ENCODE assay signal across 14 cellular contexts in the genomic region with DNA sequence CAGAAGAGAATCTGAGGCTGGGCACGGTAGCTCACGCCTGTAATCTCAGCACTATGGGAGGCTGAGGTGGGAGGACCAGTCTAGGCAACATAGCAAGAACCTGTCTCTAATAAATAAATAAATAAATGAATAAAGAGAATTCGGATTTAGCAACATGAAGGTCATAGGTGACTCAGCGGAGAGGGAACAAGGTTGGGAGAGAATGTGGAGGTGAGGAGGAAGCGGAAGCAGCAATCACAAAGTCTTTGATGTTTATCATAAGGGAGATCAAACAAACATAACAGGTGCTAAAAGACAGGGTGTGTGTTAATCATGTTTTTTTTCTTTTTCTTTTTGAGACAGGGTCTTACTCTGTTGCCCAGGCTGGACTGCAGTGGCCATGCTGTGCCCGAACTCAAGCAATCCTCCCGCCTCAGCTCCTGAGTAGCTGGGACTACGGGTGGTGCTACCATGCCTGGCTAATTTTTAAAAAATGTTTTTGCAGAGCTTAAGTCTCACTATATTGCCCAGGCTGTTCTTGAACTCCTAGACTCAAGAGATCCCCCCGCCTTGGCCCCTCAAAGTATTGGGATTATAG. TPM values are rescaled to one million over a fixed set of nuclear protein-coding genes. Genes with fewer than 3 reads are reported as not detected.
DNase-seq lines count a peak whose midpoint lies in the region; ATAC-seq and TF ChIP-seq lines count a peak whose summit lies in the region.
"Had no signal": no experiment of that assay in that cellular context is flagged by ENCODE, and none has a peak within 500 bp of the region (broad histone marks: within the 10 kb centered on the region; RNA-seq: fewer than 3 reads in every experiment).

No MANE protein-coding gene starts in this region.

- in situ Hi-C loops in transverse colon (cut with MboI; ENCODE audit: low pct_ligation_motif_present in 1 of 4, low pct_unique_long_range_greater_than_20kb in 1 of 4, low sequenced_read_pairs in 3 of 4) = no loop called here

- H3K27ac Mint-ChIP-seq in natural killer cell treated with Interleukin-12 subunit alpha and Interleukin-12 subunit beta and Interleukin-15 and Interleukin-18, amount 100 ng/mL, for 72 hours = peak overlapping the region; percentile 80 to 81
- no peak overlapping the region for H3K27ac Mint-ChIP-seq in natural killer cell
- H3K27ac Mint-ChIP-seq: mesothelial cell of epicardium had no signal

- no peak for DNase-seq in natural killer cell treated with Interleukin-12 subunit alpha and Interleukin-12 subunit beta and Interleukin-15 and Interleukin-18, amount 100 ng/mL, for 72 hours (ENCODE audit: low spot score)
- no peak for DNase-seq in natural killer cell
- peak; percentile 29 to 34 for DNase-seq in activated CD4-positive, alpha-beta T cell treated with anti-CD3 and anti-CD28 coated beads, Interleukin-2, amount 50 U/mL, for 4 hours
- peak; percentile 49 to 61 (median 61) for DNase-seq in effector memory CD4-positive, alpha-beta T cell
- DNase-seq in transverse colon = no peak
- DNase-seq in head of caudate nucleus = no peak
- no peak for DNase-seq in UCSD-AML1 (lab: John Stamatoyannopoulos, UW; ENCODE audit: unreplicated experiment)
- DNase-seq in OCI-LY7 (ENCODE audit: low spot score) = no peak
- DNase-seq: H7, NCI-H1092 treated with DMSO at 0.1 percent for 48 hours, RPMI8226 had no signal

- H3K36me3 ChIP-seq in effector memory CD4-positive, alpha-beta T cell (ENCODE audit: control insufficient read depth, insufficient read depth, low read length) = no peaks in the 10 kb centered on the region
- H3K36me3 ChIP-seq in transverse colon (no peaks in the 10 kb centered on the region), OCI-LY7 (ENCODE audit: insufficient read depth, low read length) (no peaks in the 10 kb centered on the region)

- H3K4me1 ChIP-seq in effector memory CD4-positive, alpha-beta T cell (ENCODE audit: control insufficient read depth, insufficient read depth, low read length, poor library complexity, severe bottlenecking) = peaks cover 76% of the 10 kb centered on the region
- H3K4me1 ChIP-seq in transverse colon = peaks cover 0 to 37% (median 21%) of the 10 kb centered on the region in 4 donors
- peaks cover 21% of the 10 kb centered on the region for H3K4me1 ChIP-seq in OCI-LY7 (ENCODE audit: insufficient read depth, low read length, poor library complexity, severe bottlenecking)

- peak overlapping the region; percentile 69 for H3K27ac ChIP-seq in effector memory CD4-positive, alpha-beta T cell (ENCODE audit: insufficient read depth, low read length, poor library complexity, severe bottlenecking)
- H3K27ac ChIP-seq in transverse colon (peak overlapping the region; percentile 48 to 73 (median 64)), OCI-LY7 (ENCODE audit: low read depth, low read length, poor library complexity, severe bottlenecking) (no peak overlapping the region)
- H3K27ac ChIP-seq: coronary artery had no signal

- H3K9me2 ChIP-seq in OCI-LY7 (ENCODE audit: insufficient read depth, low read length) = no peaks in the 10 kb centered on the region

- CTCF ChIA-PET in OCI-LY7 (lab: Charles Lee; ENCODE audit: unreplicated experiment) = no interaction called here

- no peak overlapping the region for H2AFZ ChIP-seq in OCI-LY7 (ENCODE audit: low read length)

- no peaks in the 10 kb centered on the region for H3K79me2 ChIP-seq in OCI-LY7 (ENCODE audit: insufficient read depth, low read depth, low read length)

- H3K9me3 Mint-ChIP-seq in natural killer cell treated with Interleukin-12 subunit alpha and Interleukin-12 subunit beta and Interleukin-15 and Interleukin-18, amount 100 ng/mL, for 72 hours = no peaks in the 10 kb centered on the region
- no peaks in the 10 kb centered on the region for H3K9me3 Mint-ChIP-seq in natural killer cell
- H3K9me3 Mint-ChIP-seq: mesothelial cell of epicardium had no signal

- no peaks in the 10 kb centered on the region for H3K27me3 ChIP-seq in effector memory CD4-positive, alpha-beta T cell (replicated peaks; ENCODE audit: control insufficient read depth, insufficient read depth, low read length, poor library complexity, severe bottlenecking)
- H3K27me3 ChIP-seq in transverse colon = no peaks in the 10 kb centered on the region

- intact Hi-C loops in natural killer cell (cut with micrococcal nuclease) (no loop called here), transverse colon (cut with DNase I; ENCODE audit: low total_unique reads) (no loop called here), head of caudate nucleus (cut with DNase I) (no loop called here), OCI-LY7 (cut with micrococcal nuclease; ENCODE audit: unreplicated experiment) (no loop called here)

- no peak for TF ChIP-seq POLR2A in transverse colon (IDR thresholded peaks at IDR 0.05)

- H3K4me1 Mint-ChIP-seq in natural killer cell treated with Interleukin-12 subunit alpha and Interleukin-12 subunit beta and Interleukin-15 and Interleukin-18, amount 100 ng/mL, for 72 hours (ENCODE audit: low read depth in 2 of 2) = peaks cover 38 to 40% of the 10 kb centered on the region in 2 donors
- H3K4me1 Mint-ChIP-seq in natural killer cell = peaks cover 14 to 21% of the 10 kb centered on the region in 2 donors

- WGBS in transverse colon (ENCODE audit: low coverage in 1 of 2), 2 donors = 21 to 54% methylated on average over 3 to 9 of the region's 9 CpGs

- H4K20me1 ChIP-seq in OCI-LY7 (ENCODE audit: insufficient read depth, low read length) = no peaks in the 10 kb centered on the region

- no peak overlapping the region for H3K4me2 ChIP-seq in OCI-LY7 (ENCODE audit: low read length)

- H3K27me3 Mint-ChIP-seq in natural killer cell treated with Interleukin-12 subunit alpha and Interleukin-12 subunit beta and Interleukin-15 and Interleukin-18, amount 100 ng/mL, for 72 hours = no peaks in the 10 kb centered on the region
- no peaks in the 10 kb centered on the region for H3K27me3 Mint-ChIP-seq in natural killer cell (ENCODE audit: low read depth in 2 of 2)

- no TSS peak for BruUV-seq in OCI-LY7 (replicated peaks; lab: Mats Ljungman, UMichigan)

- no peak for ATAC-seq in natural killer cell treated with Interleukin-12 subunit alpha and Interleukin-12 subunit beta and Interleukin-15 and Interleukin-18, amount 100 ng/mL, for 72 hours
- no peak for ATAC-seq in natural killer cell

- TF ChIP-seq CTCF in natural killer cell (IDR thresholded peaks at IDR 0.05) (no peak), transverse colon (IDR thresholded peaks at IDR 0.05) (no peak), OCI-LY7 (conservative IDR thresholded peaks at IDR 0.05; ENCODE audit: low read length) (no peak)

- peak overlapping the region; percentile 33 for H3K4me3 ChIP-seq in effector memory CD4-positive, alpha-beta T cell (ENCODE audit: insufficient read depth, low read depth, low read length, poor library complexity, severe bottlenecking)
- H3K4me3 ChIP-seq in transverse colon (no peak overlapping the region), OCI-LY7 (ENCODE audit: low read depth, low read length, poor library complexity, severe bottlenecking) (no peak overlapping the region)
- H3K4me3 ChIP-seq: coronary artery had no signal

- POLR2A ChIA-PET in OCI-LY7 (lab: Charles Lee) = interaction anchor here (0.6 kb wide), 1 partner anchor 289 kb away, joined by 4 read pairs; no protein-coding TSS in a partner anchor

- H3K9me3 ChIP-seq in effector memory CD4-positive, alpha-beta T cell (ENCODE audit: control insufficient read depth, low read length) = no peaks in the 10 kb centered on the region
- H3K9me3 ChIP-seq in transverse colon (no peaks in the 10 kb centered on the region), OCI-LY7 (ENCODE audit: low read length) (no peaks in the 10 kb centered on the region)

- no peak overlapping the region for H3K4me3 Mint-ChIP-seq in natural killer cell treated with Interleukin-12 subunit alpha and Interleukin-12 subunit beta and Interleukin-15 and Interleukin-18, amount 100 ng/mL, for 72 hours
- no peak overlapping the region for H3K4me3 Mint-ChIP-seq in natural killer cell
- H3K4me3 Mint-ChIP-seq: mesothelial cell of epicardium had no signal

- no peak for TF ChIP-seq EP300 in transverse colon (IDR thresholded peaks at IDR 0.05; ENCODE audit: low read depth)

- peaks cover 8% of the 10 kb centered on the region for H3K36me3 Mint-ChIP-seq in natural killer cell treated with Interleukin-12 subunit alpha and Interleukin-12 subunit beta and Interleukin-15 and Interleukin-18, amount 100 ng/mL, for 72 hours
- no peaks in the 10 kb centered on the region for H3K36me3 Mint-ChIP-seq in natural killer cell

RNA-seq across cellular contexts. Expression of gene PBX4, which starts 16.3 kb away (rescaled TPM):
- total RNA-seq in natural killer cell treated with Interleukin-12 subunit alpha and Interleukin-12 subunit beta and Interleukin-15 and Interleukin-18, amount 100 ng/mL, for 72 hours = 10 to 100 TPM; 26.3 to 80.1 TPM
- total RNA-seq in natural killer cell (10 to 100 TPM; 10.7 to 15.9 (median 11.1) TPM), transverse colon (10 to 100 TPM in 1 of 4 donors, 1 to 10 TPM in 3; 1.9 to 11.9 (median 5.1) TPM), OCI-LY7 (2022) (4.6 and 5.0 TPM in 2 replicates)
- total RNA-seq in OCI-LY7 (2014; rRNA removed; shearing (Covaris generic)) = 5.1 and 6.7 TPM in 2 replicates
- total RNA-seq: HT1080 had no signal

RNA-seq across cellular contexts. Expression of gene LPAR2, which starts 25.8 kb away (rescaled TPM):
- total RNA-seq in natural killer cell treated with Interleukin-12 subunit alpha and Interleukin-12 subunit beta and Interleukin-15 and Interleukin-18, amount 100 ng/mL, for 72 hours = 10 to 100 TPM; 33.7 to 35.0 TPM
- 10 to 100 TPM; 52.1 to 81.5 (median 56.4) TPM for total RNA-seq in natural killer cell
- total RNA-seq in transverse colon = 10 to 100 TPM; 19.2 to 52.5 (median 32.6) TPM
- 6.0 and 12.4 TPM in 2 replicates for total RNA-seq in OCI-LY7 (2014; rRNA removed; shearing (Covaris generic))
- 17.5 and 18.4 TPM in 2 replicates for total RNA-seq in OCI-LY7 (2022)

RNA-seq across cellular contexts. Expression of gene GMIP, which starts 41.2 kb away (rescaled TPM):
- 100 to 1,000 TPM in 1 of 2 donors, 10 to 100 TPM in 1; 87.2 to 112 TPM for total RNA-seq in natural killer cell treated with Interleukin-12 subunit alpha and Interleukin-12 subunit beta and Interleukin-15 and Interleukin-18, amount 100 ng/mL, for 72 hours
- 100 to 1,000 TPM; 134 to 188 (median 150) TPM for total RNA-seq in natural killer cell
- 10 to 100 TPM; 17.3 to 84.9 (median 27.2) TPM for total RNA-seq in transverse colon
- 30.1 and 34.7 TPM in 2 replicates for total RNA-seq in OCI-LY7 (2014; rRNA removed; shearing (Covaris generic))
- 41.6 and 48.7 TPM in 2 replicates for total RNA-seq in OCI-LY7 (2022)

Comparison
In these comparisons a context has a peak if more than half of its experiments do, and no peak if none do; other contexts are left out.
1. H3K27ac Mint-ChIP-seq: peak in natural killer cell treated with Interleukin-12 subunit alpha and Interleukin-12 subunit beta and Interleukin-15 and Interleukin-18, amount 100 ng/mL, for 72 hours (2 of 2); none in natural killer cell (0 of 2).
2. DNase-seq: peak in activated CD4-positive, alpha-beta T cell treated with anti-CD3 and anti-CD28 coated beads, Interleukin-2, amount 50 U/mL, for 4 hours (2 of 2) and effector memory CD4-positive, alpha-beta T cell (3 of 3); none in natural killer cell treated with Interleukin-12 subunit alpha and Interleukin-12 subunit beta and Interleukin-15 and Interleukin-18, amount 100 ng/mL, for 72 hours (single experiment), natural killer cell (single experiment), transverse colon (single experiment), head of caudate nucleus (0 of 42), UCSD-AML1 (single experiment) and OCI-LY7 (single experiment).